12 cellular contexts compared by ENCODE assay signal in genomic region chr14:33916663-33917565, GRCh38. TPM values are rescaled to one million over a fixed set of nuclear protein-coding genes. Genes with fewer than 3 reads are reported as not detected.
A peak's percentile ranks its signal among the peaks of the same experiment; 100 is the strongest.
DNase-seq lines count a peak whose midpoint lies in the region; ATAC-seq, FAIRE-seq and TF ChIP-seq lines count a peak whose summit lies in the region.
"Had no signal": no experiment of that assay in that cellular context is flagged by ENCODE, and none has a peak within 500 bp of the region (broad histone marks: within the 10 kb centered on the region; RNA-seq: fewer than 3 reads in every experiment).

No MANE protein-coding gene starts in this region.

- BruUV-seq in GM12878 (replicated peaks; lab: Mats Ljungman, UMichigan) = no TSS peak

- SMC1A ChIA-PET in GM12878 (lab: Charles Lee; ENCODE audit: uncharacterized antibody, unreplicated experiment) = interaction anchor here (0.6 to 2.5 kb wide), 5 partner anchors 9 to 55 kb away, joined by 3 to 6 read pairs (median 3); no protein-coding TSS in a partner anchor

- RAD21 ChIA-PET in GM12878 (lab: Charles Lee; ENCODE audit: unreplicated experiment) = interaction anchor here (1.3 to 1.7 kb wide), 2 partner anchors 18 to 74 kb away, joined by 4 to 5 read pairs; no protein-coding TSS in a partner anchor

- H3K36me3 ChIP-seq in GM12878 (ENCODE audit: control insufficient read depth in 2 of 2, insufficient read depth in 2 of 2, low read length in 1 of 2) (no peaks in the 10 kb centered on the region), hepatocyte (replicated peaks; ENCODE audit: insufficient read depth, low read depth) (no peaks in the 10 kb centered on the region), thoracic aorta (no peaks in the 10 kb centered on the region), tibial nerve (no peaks in the 10 kb centered on the region), suprapubic skin (no peaks in the 10 kb centered on the region)

- TF ChIP-seq POLR2A in GM12878 (IDR thresholded peaks at IDR 0.05; ENCODE audit: low read depth, low read length) = no peak
- TF ChIP-seq POLR2A in tibial nerve (IDR thresholded peaks at IDR 0.05) = no peak
- no peak for TF ChIP-seq POLR2A in suprapubic skin (IDR thresholded peaks at IDR 0.05)

- no peak for ATAC-seq in GM12878
- ATAC-seq in thoracic aorta (ENCODE audit: insufficient number of reproducible peaks, low FRiP score, low read depth) = peak; percentile 45
- ATAC-seq in GM21723 (IDR thresholded peaks at IDR 0.05; ENCODE audit: unreplicated experiment) = no peak

- H3K79me2 ChIP-seq in GM12878 (ENCODE audit: control insufficient read depth, insufficient read depth, low read length) (no peaks in the 10 kb centered on the region), hepatocyte (no peaks in the 10 kb centered on the region)

- H2AFZ ChIP-seq in GM12878 (ENCODE audit: control insufficient read depth, low read depth, low read length) = no peak overlapping the region
- peak overlapping the region; percentile 3 for H2AFZ ChIP-seq in hepatocyte

- H3K9me2 ChIP-seq in hepatocyte (replicated peaks; ENCODE audit: insufficient read depth) = no peaks in the 10 kb centered on the region

- no peaks in the 10 kb centered on the region for H3K4me1 ChIP-seq in GM12878 (ENCODE audit: control insufficient read depth, insufficient read depth, low read length)
- H3K4me1 ChIP-seq in hepatocyte (ENCODE audit: insufficient read depth) = peaks cover 6% of the 10 kb centered on the region
- peaks cover 3 to 38% of the 10 kb centered on the region in 2 donors for H3K4me1 ChIP-seq in thoracic aorta (ENCODE audit: control insufficient read depth in 1 of 2, low read depth in 2 of 2)
- peaks cover 0 to 7% (median 0%) of the 10 kb centered on the region in 4 donors for H3K4me1 ChIP-seq in tibial nerve
- H3K4me1 ChIP-seq in suprapubic skin = peaks cover 20% of the 10 kb centered on the region

- H3K4me3 ChIP-seq in GM12878 = no peak overlapping the region
- H3K4me3 ChIP-seq in hepatocyte = no peak overlapping the region
- H3K4me3 ChIP-seq in thoracic aorta = no peak overlapping the region
- no peak overlapping the region for H3K4me3 ChIP-seq in tibial nerve
- H3K4me3 ChIP-seq in suprapubic skin = no peak overlapping the region
- H3K4me3 ChIP-seq: testis had no signal

- no peak overlapping the region for H3K4me2 ChIP-seq in GM12878 (ENCODE audit: control insufficient read depth, insufficient read depth)
- no peak overlapping the region for H3K4me2 ChIP-seq in hepatocyte

- H3K27ac ChIP-seq in GM12878 (ENCODE audit: control insufficient read depth, insufficient read depth) (no peak overlapping the region), hepatocyte (no peak overlapping the region), thoracic aorta (peak overlapping the region; percentile 40 to 74), tibial nerve (no peak overlapping the region), suprapubic skin (no peak overlapping the region)
- H3K27ac ChIP-seq: 22Rv1, testis had no signal

- intact Hi-C loops in GM12878 (cut with micrococcal nuclease; ENCODE audit: unreplicated experiment) = no loop called here

- peak; percentile 13 for FAIRE-seq in GM12878 (lab: Jason Lieb, UNC)

- no peak overlapping the region for H3K9ac ChIP-seq in GM12878 (ENCODE audit: control insufficient read depth, insufficient read depth, low read length)

- POLR2A ChIA-PET in GM12878 (lab: Charles Lee) = interaction anchor here (1.3 kb wide), 1 partner anchor 18 kb away, joined by 3 read pairs; no protein-coding TSS in a partner anchor

- no peak for TF ChIP-seq CTCF in GM12878 (IDR thresholded peaks at IDR 0.05 in 2 of 3, conservative IDR thresholded peaks at IDR 0.05 in 1 of 3; ENCODE audit: control insufficient read depth in 2 of 3, extremely low read depth in 1 of 3, insufficient read depth in 1 of 3, low read depth in 3 of 3, low read length in 3 of 3)
- TF ChIP-seq CTCF in hepatocyte (IDR thresholded peaks at IDR 0.05; ENCODE audit: poor library complexity) = no peak
- TF ChIP-seq CTCF in thoracic aorta (IDR thresholded peaks at IDR 0.05) = no peak
- no peak for TF ChIP-seq CTCF in tibial nerve (IDR thresholded peaks at IDR 0.05)
- no peak for TF ChIP-seq CTCF in suprapubic skin (IDR thresholded peaks at IDR 0.05)

- H3K9me3 ChIP-seq in GM12878 (replicated peaks; ENCODE audit: control insufficient read depth, insufficient read depth, low read length) (no peaks in the 10 kb centered on the region), hepatocyte (ENCODE audit: low read depth) (no peaks in the 10 kb centered on the region), thoracic aorta (no peaks in the 10 kb centered on the region), tibial nerve (no peaks in the 10 kb centered on the region), suprapubic skin (no peaks in the 10 kb centered on the region)
- H3K9me3 ChIP-seq: testis had no signal

- no peak for TF ChIP-seq RAD21 in GM12878 (IDR thresholded peaks at IDR 0.05; ENCODE audit: insufficient read depth, low read depth, low read length)

- DNase-seq in DMS153 (lab: John Stamatoyannopoulos, UW) (peak; percentile 35), DMS153 treated with DMSO at 0.1 percent for 48 hours (lab: John Stamatoyannopoulos, UW; ENCODE audit: unreplicated experiment) (no peak), GM12878 (ENCODE audit: low read depth, low spot score) (no peak), hepatocyte (ENCODE audit: low spot score) (no peak), thoracic aorta (ENCODE audit: low spot score) (no peak), tibial nerve (ENCODE audit: low spot score in 2 of 2) (no peak), suprapubic skin (ENCODE audit: low spot score in 2 of 2) (no peak)
- DNase-seq: activated CD8-positive, alpha-beta memory T cell treated with anti-CD3 and anti-CD28 coated beads, Interleukin-2, amount 50 U/mL, for 48 hours; NCI-H1092 treated with DMSO at 0.1 percent for 48 hours; testis had no signal

- CTCF ChIA-PET in GM12878 (lab: Yijun Ruan, JAX) = interaction anchor here (1.2 to 2.8 kb wide), 2 partner anchors 8 to 19 kb away, joined by 3 to 13 read pairs; no protein-coding TSS in a partner anchor

- TF ChIP-seq EP300 in GM12878 (IDR thresholded peaks at IDR 0.05; ENCODE audit: borderline replicate concordance in 1 of 2, control insufficient read depth in 1 of 2, low read depth in 2 of 2, low read length in 2 of 2) (no peak), tibial nerve (IDR thresholded peaks at IDR 0.05) (peak in 1 of 2 donors; percentile 23), suprapubic skin (IDR thresholded peaks at IDR 0.05) (no peak)

- in situ Hi-C loops in GM12878 (cut with MboI) = no loop called here

- H3K27me3 ChIP-seq in GM12878 (replicated peaks in 1 of 2; ENCODE audit: control insufficient read depth in 2 of 2, insufficient read depth in 2 of 2, low read length in 1 of 2) (no peaks in the 10 kb centered on the region), hepatocyte (no peaks in the 10 kb centered on the region), thoracic aorta (replicated peaks; ENCODE audit: insufficient read depth) (no peaks in the 10 kb centered on the region), tibial nerve (no peaks in the 10 kb centered on the region), suprapubic skin (no peaks in the 10 kb centered on the region)
- H3K27me3 ChIP-seq: testis had no signal

- WGBS in GM12878 (ENCODE audit: insufficient coverage, insufficient replicate concordance, low lambda C conversion rate, missing lambda C conversion rate) = 7% methylated on average over 5 of the region's 5 CpGs
- WGBS in hepatocyte (ENCODE audit: low lambda C conversion rate, missing lambda C conversion rate) = 67% methylated on average over 5 of the region's 5 CpGs
- WGBS in tibial nerve, 2 donors = 41 to 42% methylated on average over 5 of the region's 5 CpGs
- WGBS in suprapubic skin = 28% methylated on average over 5 of the region's 5 CpGs

- H4K20me1 ChIP-seq in GM12878 (ENCODE audit: control insufficient read depth, insufficient read depth) (no peaks in the 10 kb centered on the region), hepatocyte (ENCODE audit: insufficient read depth, poor library complexity, severe bottlenecking) (no peaks in the 10 kb centered on the region)

TF ChIP-seq in GM12878, 131 proteins besides CTCF, POLR2A, EP300 and RAD21:
- TF ChIP-seq RAD51 (IDR thresholded peaks at IDR 0.05) (peak; percentile 87), BHLHE40 (IDR thresholded peaks at IDR 0.05; ENCODE audit: borderline replicate concordance in 1 of 2, low read depth in 2 of 2, low read length in 1 of 2) (peak in 1 of 2 experiments; percentile 17; a peak in 1 of 4 replicates), NFYA (IDR thresholded peaks at IDR 0.05; ENCODE audit: borderline replicate concordance, low read depth, low read length) (no peak)
TF ChIP-seq in GM12878: peak in this region for 2.

RNA-seq across cellular contexts. Expression of gene EGLN3, which starts 34.0 kb away (rescaled TPM):
- 20.3 and 22.4 TPM in 2 replicates for total RNA-seq in GM12878 (2013; cell fraction: nucleolus; rRNA removed)
- total RNA-seq in GM12878 (2014; rRNA removed) (2.1 and 2.7 TPM in 2 replicates), GM12878 (2014; rRNA removed; fragmentation: Illumina TruSeq; extraction: Trizol) (1.6 and 2.4 TPM in 2 replicates), GM12878 (2021) (1.7 and 3.0 TPM in 2 replicates), hepatocyte (11.9 and 12.8 TPM in 2 replicates), thoracic aorta (10 to 100 TPM; 10.8 to 11.4 TPM), tibial nerve (1 to 10 TPM; 6.9 to 9.2 (median 7.9) TPM), suprapubic skin (100 to 1,000 TPM in 1 of 4 donors, 10 to 100 TPM in 3; 37.8 to 203 (median 73.2) TPM)
- polyA plus RNA-seq in GM12878 (2011; ENCODE audit: low read depth) = 28.3 TPM
- polyA plus RNA-seq in GM12878 (2011; rRNA removed) (8.1 and 10.7 TPM in 2 replicates), GM12878 (2014; fragmentation: Illumina TruSeq; extraction: Trizol) (1.8 and 2.5 TPM in 2 replicates), GM12878 (2014; fragmentation: Nextera tagmentation; extraction: Ambion mirVana) (1 to 10 TPM; 1.4 to 2.1 TPM), GM12878 (2014; rRNA removed) (0.71 and 2.0 TPM in 2 replicates), GM12878 (2016; fragmentation: Nextera tagmentation; extraction: Ambion mirVana) (under 1 TPM; 0.42 to 0.84 TPM), hepatocyte (14.9 and 17.2 TPM in 2 replicates)
- polyA plus RNA-seq in GM12878 (2011; cell fraction: cytosol; rRNA removed) = 3.8 and 5.6 TPM in 2 replicates
- polyA plus RNA-seq in GM12878 (2011; cell fraction: nucleus; rRNA removed) = 5.5 and 9.4 TPM in 2 replicates
- 9.3 and 15.9 TPM in 2 replicates for polyA plus RNA-seq in GM12878 (2012)
- 6.3 and 8.6 TPM in 2 replicates for polyA minus RNA-seq in GM12878 (2011; rRNA and poly(A)+ RNA removed)
- 2.7 and 3.3 TPM in 2 replicates for polyA minus RNA-seq in GM12878 (2011; cell fraction: cytosol; rRNA and poly(A)+ RNA removed)
- 4.4 and 7.5 TPM in 2 replicates for polyA minus RNA-seq in GM12878 (2011; cell fraction: nucleus; rRNA and poly(A)+ RNA removed)

Comparison
In these comparisons a context has a peak if more than half of its experiments do, and no peak if none do; other contexts are left out.
1. H3K27ac ChIP-seq: peak in thoracic aorta (2 of 2); none in GM12878 (single experiment), hepatocyte (single experiment), tibial nerve (0 of 4) and suprapubic skin (single experiment).